Comparison of ENCODE assay signal across 7 cellular contexts in the genomic region with DNA sequence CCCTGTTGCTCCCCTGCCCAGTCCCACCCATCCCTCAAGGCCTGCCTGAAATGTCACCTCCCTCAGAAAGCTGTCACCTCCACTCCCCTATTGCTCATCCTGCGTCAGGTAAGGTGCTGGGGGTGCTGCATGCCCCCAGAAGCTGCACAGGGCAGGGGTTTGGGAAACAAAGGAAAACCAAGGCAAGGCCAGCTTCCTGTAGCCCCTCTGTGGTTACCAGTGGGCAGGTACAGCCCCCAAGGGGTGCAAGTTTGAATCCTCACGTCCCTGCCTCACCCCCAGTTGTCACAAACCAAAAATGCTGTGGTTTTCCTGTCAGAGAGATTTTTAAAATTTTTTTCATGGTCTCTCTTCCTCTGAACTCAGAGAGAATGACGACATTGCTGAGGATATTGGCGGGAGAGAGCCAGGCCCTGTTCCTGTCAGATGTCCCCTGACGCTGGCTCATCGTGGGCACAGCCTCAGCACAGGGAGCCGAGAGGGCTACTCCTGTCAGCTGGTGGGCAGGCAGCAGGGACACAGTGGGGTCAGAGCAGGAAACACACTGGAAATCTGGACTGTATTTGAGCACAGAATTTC. TPM values are rescaled to one million over a fixed set of nuclear protein-coding genes. Genes with fewer than 3 reads are reported as not detected.
A peak's percentile ranks its signal among the peaks of the same experiment; 100 is the strongest.
DNase-seq lines count a peak whose midpoint lies in the region; ATAC-seq and TF ChIP-seq lines count a peak whose summit lies in the region.

No MANE protein-coding gene starts in this region.

- peaks cover 2% of the 10 kb centered on the region for H3K4me1 ChIP-seq in ovary (ENCODE audit: insufficient read depth)

- H3K36me3 ChIP-seq in H7 (replicated peaks; ENCODE audit: control insufficient read depth, insufficient read depth, low read length) (no peaks in the 10 kb centered on the region), ovary (no peaks in the 10 kb centered on the region)

- WGBS in ovary, 3 donors: 80 to 85% (median 81%) methylated on average over 7 of the region's 7 CpGs

- TF ChIP-seq CTCF in choroid plexus epithelial cell (conservative IDR thresholded peaks at IDR 0.05; ENCODE audit: low read depth, low read length) (no peak), ovary (IDR thresholded peaks at IDR 0.05) (no peak)

- no peak overlapping the region for H3K27ac ChIP-seq in ovary

- ATAC-seq in GM21723 (IDR thresholded peaks at IDR 0.05; ENCODE audit: unreplicated experiment): no peak

- no peak for TF ChIP-seq EP300 in ovary (IDR thresholded peaks at IDR 0.05)

- no peaks in the 10 kb centered on the region for H3K27me3 ChIP-seq in H7 (ENCODE audit: control insufficient read depth, insufficient read depth, low read length)
- no peaks in the 10 kb centered on the region for H3K27me3 ChIP-seq in ovary

- DNase-seq in H4 (ENCODE audit: low spot score) (peak; percentile 44), SW 1271 (lab: John Stamatoyannopoulos, UW) (peak; percentile 55 to 66), choroid plexus epithelial cell (ENCODE audit: low read depth) (peak; percentile 62), H7 (no peak), ovary (no peak)
- peak; percentile 32 to 42 for DNase-seq in stimulated activated CD8-positive, alpha-beta memory T cell treated with anti-CD3 and anti-CD28 coated beads, Interleukin-2, amount 100 ng/mL, for 48 hours (ENCODE audit: low read depth in 2 of 2)

- H3K4me3 ChIP-seq in choroid plexus epithelial cell (ENCODE audit: low read depth, low read length): no peak overlapping the region
- no peak overlapping the region for H3K4me3 ChIP-seq in H7 (ENCODE audit: insufficient read depth, low read depth, low read length)
- H3K4me3 ChIP-seq in ovary: no peak overlapping the region

- TF ChIP-seq POLR2A in ovary (IDR thresholded peaks at IDR 0.05): no peak

- no peaks in the 10 kb centered on the region for H3K9me3 ChIP-seq in ovary

- intact Hi-C loops in ovary (cut with DNase I): loop anchor here in 1 of 4 donors (10.0 kb wide), 1 partner anchor 523 kb away; no protein-coding TSS in a partner anchor

RNA-seq across cellular contexts. Expression of gene PSTPIP1, which starts 27.0 kb away (rescaled TPM):
- total RNA-seq in H4 (2014; rRNA removed; shearing (Covaris generic)): 0.19 TPM in 1 of 2 replicates, not detected in the other
- 0.21 and 1.3 TPM in 2 replicates for total RNA-seq in H7 (2014; rRNA removed; shearing (Covaris generic))
- total RNA-seq in ovary: 10 to 100 TPM in 1 of 7 donors, 1 to 10 TPM in 6; 1.8 to 10.9 (median 3.7) TPM
- 1 to 10 TPM; 1.4 to 2.4 TPM for polyA plus RNA-seq in ovary

RNA-seq across cellular contexts. Expression of gene TSPAN3, which starts 49.0 kb away (rescaled TPM):
- total RNA-seq in H4 (2014; rRNA removed; shearing (Covaris generic)): 423 and 537 TPM in 2 replicates
- 153 and 157 TPM in 2 replicates for total RNA-seq in H7 (2014; rRNA removed; shearing (Covaris generic))
- 100 to 1,000 TPM; 140 to 266 (median 174) TPM for total RNA-seq in ovary
- polyA plus RNA-seq in ovary: 100 to 1,000 TPM; 196 to 244 TPM

Comparison
In these comparisons a context has a peak if more than half of its experiments do, and no peak if none do; other contexts are left out.
1. DNase-seq: peak in H4 (single experiment), SW 1271 (2 of 2), choroid plexus epithelial cell (single experiment) and stimulated activated CD8-positive, alpha-beta memory T cell treated with anti-CD3 and anti-CD28 coated beads, Interleukin-2, amount 100 ng/mL, for 48 hours (2 of 2); none in H7 (single experiment) and ovary (0 of 5).